Comparison of ENCODE assay signal across 13 cellular contexts in genomic region chr17:81494984-81495383, GRCh38. TPM values are rescaled to one million over a fixed set of nuclear protein-coding genes. Genes with fewer than 3 reads are reported as not detected.
A peak's percentile ranks its signal among the peaks of the same experiment; 100 is the strongest.
DNase-seq lines count a peak whose midpoint lies in the region; ATAC-seq and TF ChIP-seq lines count a peak whose summit lies in the region.
"Had no signal": no experiment of that assay in that cellular context is flagged by ENCODE, and none has a peak within 500 bp of the region (broad histone marks: within the 10 kb centered on the region; RNA-seq: fewer than 3 reads in every experiment).

No MANE protein-coding gene starts in this region.

- no peaks in the 10 kb centered on the region for H3K9me3 Mint-ChIP-seq in CD4-positive, alpha-beta T cell

- H3K9me3 ChIP-seq in CD4-positive, alpha-beta T cell (ENCODE audit: control insufficient read depth, low read length): no peaks in the 10 kb centered on the region
- no peaks in the 10 kb centered on the region for H3K9me3 ChIP-seq in GM23248 (ENCODE audit: low read depth)
- H3K9me3 ChIP-seq: HAP-1 had no signal

- H3K4me2 ChIP-seq in GM23248 (ENCODE audit: unreplicated experiment): no peak overlapping the region

- no peak for TF ChIP-seq CTCF in CD4-positive, alpha-beta T cell (IDR thresholded peaks at IDR 0.05)
- TF ChIP-seq CTCF in choroid plexus epithelial cell (conservative IDR thresholded peaks at IDR 0.05; ENCODE audit: low read depth, low read length): no peak

- H3K4me1 Mint-ChIP-seq in CD4-positive, alpha-beta T cell (ENCODE audit: low read depth): no peaks in the 10 kb centered on the region

- no peaks in the 10 kb centered on the region for H3K79me2 ChIP-seq in GM23248 (ENCODE audit: insufficient read depth)
- H3K79me2 ChIP-seq: parathyroid adenoma had no signal

- H3K4me3 ChIP-seq in GM23248 (no peak overlapping the region), choroid plexus epithelial cell (ENCODE audit: low read depth, low read length) (no peak overlapping the region)
- H3K4me3 ChIP-seq: HAP-1 had no signal

- no peak overlapping the region for H3K4me3 Mint-ChIP-seq in CD4-positive, alpha-beta T cell

- no peak overlapping the region for H2AFZ ChIP-seq in GM23248
- H2AFZ ChIP-seq: parathyroid adenoma had no signal

- no peaks in the 10 kb centered on the region for H3K27me3 ChIP-seq in CD4-positive, alpha-beta T cell (ENCODE audit: control insufficient read depth, insufficient read depth, low read length)
- peaks cover 7% of the 10 kb centered on the region; the same call in 1 of the 2 replicates for H3K27me3 ChIP-seq in GM23248 (replicated peaks; ENCODE audit: insufficient read depth)

- 0 to 5% methylated on average over 3 of the region's 3 CpGs for WGBS in GM23248 (ENCODE audit: low coverage in 1 of 2, low lambda C conversion rate in 2 of 2, missing lambda C conversion rate in 2 of 2), 2 experiments

- H3K27ac Mint-ChIP-seq in CD4-positive, alpha-beta T cell: no peak overlapping the region

- DNase-seq in CD4-positive, alpha-beta T cell: no peak
- DNase-seq in GM23248: peak; percentile 48
- peak; percentile 83 for DNase-seq in NCI-H69 (lab: John Stamatoyannopoulos, UW)
- peak; percentile 62 for DNase-seq in choroid plexus epithelial cell (ENCODE audit: low read depth)
- DNase-seq: activated CD4-positive, alpha-beta T cell treated with anti-CD3 and anti-CD28 coated beads, Interleukin-2, amount 50 U/mL, for 1 hour had no signal

- peaks cover 8% of the 10 kb centered on the region for H3K27me3 Mint-ChIP-seq in CD4-positive, alpha-beta T cell

- H3K36me3 Mint-ChIP-seq in CD4-positive, alpha-beta T cell (ENCODE audit: low read depth): no peaks in the 10 kb centered on the region

- H3K27ac ChIP-seq in CD4-positive, alpha-beta T cell (ENCODE audit: low read depth, low read length): no peak overlapping the region
- no peak overlapping the region for H3K27ac ChIP-seq in GM23248
- H3K27ac ChIP-seq: parathyroid adenoma had no signal

- peak; percentile 46 for ATAC-seq in CD4-positive, alpha-beta T cell (ENCODE audit: poor library complexity)
- ATAC-seq in GM18907 (IDR thresholded peaks at IDR 0.05; ENCODE audit: unreplicated experiment): no peak
- no peak for ATAC-seq in GM18858 (IDR thresholded peaks at IDR 0.05; ENCODE audit: unreplicated experiment)
- no peak for ATAC-seq in HG03045 (IDR thresholded peaks at IDR 0.05; ENCODE audit: unreplicated experiment)
- ATAC-seq in HG02970 (IDR thresholded peaks at IDR 0.05; ENCODE audit: low FRiP score, unreplicated experiment): no peak

- intact Hi-C loops in CD4-positive, alpha-beta T cell (cut with DNase I, micrococcal nuclease): no loop called here

- POLR2A ChIA-PET in CD4-positive, alpha-beta T cell (lab: Charles Lee): no interaction called here

- peaks cover 2% of the 10 kb centered on the region; the same call in 1 of the 2 replicates for H3K4me1 ChIP-seq in GM23248 (ENCODE audit: insufficient read depth)
- H3K4me1 ChIP-seq: parathyroid adenoma had no signal

- no peaks in the 10 kb centered on the region for H4K20me1 ChIP-seq in GM23248 (ENCODE audit: insufficient read depth)

- in situ Hi-C loops in GM23248 (cut with MboI): no loop called here

- no peaks in the 10 kb centered on the region for H3K9me2 ChIP-seq in GM23248 (ENCODE audit: insufficient read depth)

- no peaks in the 10 kb centered on the region for H3K36me3 ChIP-seq in GM23248 (ENCODE audit: low read depth)
- H3K36me3 ChIP-seq: HAP-1 had no signal

- H3F3A ChIP-seq in GM23248 (ENCODE audit: insufficient read depth): no peaks in the 10 kb centered on the region

- CTCF ChIA-PET in CD4-positive, alpha-beta T cell (lab: Charles Lee): no interaction called here

- H3K9ac ChIP-seq in GM23248: no peak overlapping the region
- H3K9ac ChIP-seq: parathyroid adenoma had no signal

RNA-seq across cellular contexts. Expression of gene ACTG1, which starts 17.6 kb away (rescaled TPM):
- 1,000 to 10,000 TPM; 1,296 to 1,318 TPM for total RNA-seq in CD4-positive, alpha-beta T cell
- 8,476 and 9,349 TPM in 2 replicates for total RNA-seq in GM23248 (2014; rRNA removed; shearing (Covaris generic))
- polyA plus RNA-seq in GM23248 (2016; fragmentation: Nextera tagmentation; extraction: Ambion mirVana): 3,778 and 3,933 TPM in 2 replicates

RNA-seq across cellular contexts. Expression of gene FSCN2, which starts 33.2 kb away (rescaled TPM):
- total RNA-seq in CD4-positive, alpha-beta T cell: 1 to 10 TPM; 1.0 to 1.1 TPM
- total RNA-seq in GM23248 (2014; rRNA removed; shearing (Covaris generic)): 2.3 and 3.2 TPM in 2 replicates
- 0.23 and 0.48 TPM in 2 replicates for polyA plus RNA-seq in GM23248 (2016; fragmentation: Nextera tagmentation; extraction: Ambion mirVana)
- total RNA-seq: epithelial cell of proximal tubule had no signal
- polyA plus RNA-seq: keratinocyte had no signal

RNA-seq across cellular contexts. Expression of gene FAAP100, which starts 57.2 kb away (rescaled TPM):
- total RNA-seq in CD4-positive, alpha-beta T cell: 10 to 100 TPM; 18.7 to 19.7 TPM
- total RNA-seq in GM23248 (2014; rRNA removed; shearing (Covaris generic)): 44.9 and 45.5 TPM in 2 replicates
- polyA plus RNA-seq in GM23248 (2016; fragmentation: Nextera tagmentation; extraction: Ambion mirVana): 25.2 and 25.7 TPM in 2 replicates

Comparison
In these comparisons a context has a peak if more than half of its experiments do, and no peak if none do; other contexts are left out.
1. DNase-seq: peak in GM23248 (single experiment), NCI-H69 (single experiment) and choroid plexus epithelial cell (single experiment); none in CD4-positive, alpha-beta T cell (0 of 10).